11 cellular contexts compared by ENCODE assay signal in genomic region chr3:10017636-10018292, GRCh38. TPM values are rescaled to one million over a fixed set of nuclear protein-coding genes. Genes with fewer than 3 reads are reported as not detected.
DNase-seq lines count a peak whose midpoint lies in the region; ATAC-seq and TF ChIP-seq lines count a peak whose summit lies in the region.
"Had no signal": no experiment of that assay in that cellular context is flagged by ENCODE, and none has a peak within 500 bp of the region (broad histone marks: within the 10 kb centered on the region; RNA-seq: fewer than 3 reads in every experiment).

No MANE protein-coding gene starts in this region.

- intact Hi-C loops in CD4-positive, alpha-beta memory T cell (cut with micrococcal nuclease), result no loop called here

- H3K27me3 ChIP-seq in RWPE2 (ENCODE audit: insufficient read depth, poor library complexity, severe bottlenecking), result no peaks in the 10 kb centered on the region
- no peaks in the 10 kb centered on the region for H3K27me3 ChIP-seq in CD4-positive, alpha-beta memory T cell (ENCODE audit: insufficient read depth, low read length)

- no peak overlapping the region for H3K4me3 ChIP-seq in RWPE2 (ENCODE audit: severe bottlenecking)
- no peak overlapping the region for H3K4me3 ChIP-seq in epithelial cell of proximal tubule (ENCODE audit: low read depth, low read length)
- H3K4me3 ChIP-seq in CD4-positive, alpha-beta memory T cell (ENCODE audit: low read length in 2 of 2), result no peak overlapping the region

- H3K9me3 ChIP-seq in RWPE2 (ENCODE audit: severe bottlenecking), result no peaks in the 10 kb centered on the region
- no peaks in the 10 kb centered on the region for H3K9me3 ChIP-seq in CD4-positive, alpha-beta memory T cell (ENCODE audit: control insufficient read depth in 1 of 2, low read length in 2 of 2)

- no peak overlapping the region for H3K4me3 Mint-ChIP-seq in activated CD8-positive, alpha-beta memory T cell treated with anti-CD3 and anti-CD28 coated beads, Interleukin-2, amount 10 ng/mL, durations not matched to agents 7 days and 5 days
- no peak overlapping the region for H3K4me3 Mint-ChIP-seq in progenitor cell of endocrine pancreas (ENCODE audit: low read depth)
- H3K4me3 Mint-ChIP-seq in CD4-positive, alpha-beta memory T cell, result no peak overlapping the region
- H3K4me3 Mint-ChIP-seq: mesothelial cell of epicardium had no signal

- H3K36me3 Mint-ChIP-seq in activated CD8-positive, alpha-beta memory T cell treated with anti-CD3 and anti-CD28 coated beads, Interleukin-2, amount 10 ng/mL, durations not matched to agents 7 days and 5 days, result peaks cover 13% of the 10 kb centered on the region
- peaks cover 9% of the 10 kb centered on the region for H3K36me3 Mint-ChIP-seq in progenitor cell of endocrine pancreas (ENCODE audit: insufficient read depth)
- H3K36me3 Mint-ChIP-seq in CD4-positive, alpha-beta memory T cell, result peaks cover 11 to 32% of the 10 kb centered on the region in 2 donors

- DNase-seq in activated CD8-positive, alpha-beta memory T cell treated with anti-CD3 and anti-CD28 coated beads, Interleukin-2, amount 10 ng/mL, durations not matched to agents 7 days and 5 days, result peak; percentile 78
- DNase-seq in activated CD8-positive, alpha-beta memory T cell treated with anti-CD3 and anti-CD28 coated beads, Interleukin-2, amount 50 U/mL, for 4 hours, result no peak
- DNase-seq in RWPE2 (ENCODE audit: low spot score) (no peak), epithelial cell of proximal tubule (ENCODE audit: low read depth) (peak; percentile 31), DMS79 (lab: John Stamatoyannopoulos, UW) (no peak), progenitor cell of endocrine pancreas (ENCODE audit: low spot score, unreplicated experiment) (no peak)
- DNase-seq in stimulated activated CD8-positive, alpha-beta memory T cell treated with anti-CD3 and anti-CD28 coated beads, Interleukin-7, amount 100 ng/mL, for 48 hours (ENCODE audit: extremely low read depth in 1 of 2, low read depth in 1 of 2), result peak; percentile 65 to 85
- DNase-seq in CD4-positive, alpha-beta memory T cell, result no peak
- DNase-seq: erythroblast had no signal

- no peaks in the 10 kb centered on the region for H3K4me1 ChIP-seq in RWPE2 (ENCODE audit: insufficient read depth, poor library complexity, severe bottlenecking)
- H3K4me1 ChIP-seq in CD4-positive, alpha-beta memory T cell (ENCODE audit: insufficient read depth, low read length), result no peaks in the 10 kb centered on the region

- peaks cover 30% of the 10 kb centered on the region for H3K36me3 ChIP-seq in RWPE2 (ENCODE audit: low read depth)
- peaks cover 22% of the 10 kb centered on the region for H3K36me3 ChIP-seq in CD4-positive, alpha-beta memory T cell (ENCODE audit: insufficient read depth, low read length)

- POLR2A ChIA-PET in CD4-positive, alpha-beta memory T cell (lab: Charles Lee; ENCODE audit: partially characterized antibody), result no interaction called here

- H3K4me1 Mint-ChIP-seq in activated CD8-positive, alpha-beta memory T cell treated with anti-CD3 and anti-CD28 coated beads, Interleukin-2, amount 10 ng/mL, durations not matched to agents 7 days and 5 days, result peaks cover 22% of the 10 kb centered on the region
- H3K4me1 Mint-ChIP-seq in progenitor cell of endocrine pancreas (ENCODE audit: low read depth), result no peaks in the 10 kb centered on the region
- peaks cover 0 to 5% (median under 1%) of the 10 kb centered on the region in 4 donors for H3K4me1 Mint-ChIP-seq in CD4-positive, alpha-beta memory T cell

- no peak overlapping the region for H3K27ac ChIP-seq in RWPE2 (ENCODE audit: poor library complexity, severe bottlenecking)
- H3K27ac ChIP-seq in CD4-positive, alpha-beta memory T cell (ENCODE audit: low read depth, low read length), result no peak overlapping the region
- H3K27ac ChIP-seq: KMS-11 had no signal

- H3K27me3 Mint-ChIP-seq in activated CD8-positive, alpha-beta memory T cell treated with anti-CD3 and anti-CD28 coated beads, Interleukin-2, amount 10 ng/mL, durations not matched to agents 7 days and 5 days, result no peaks in the 10 kb centered on the region
- no peaks in the 10 kb centered on the region for H3K27me3 Mint-ChIP-seq in progenitor cell of endocrine pancreas
- H3K27me3 Mint-ChIP-seq in CD4-positive, alpha-beta memory T cell, result no peaks in the 10 kb centered on the region

- no peak for TF ChIP-seq CTCF in RWPE2 (IDR thresholded peaks at IDR 0.05; ENCODE audit: poor library complexity, severe bottlenecking)
- TF ChIP-seq CTCF in epithelial cell of proximal tubule (conservative IDR thresholded peaks at IDR 0.05; ENCODE audit: low read depth, low read length), result no peak
- no peak for TF ChIP-seq CTCF in progenitor cell of endocrine pancreas (IDR thresholded peaks at IDR 0.05; ENCODE audit: unreplicated experiment)

- CTCF ChIA-PET in activated CD8-positive, alpha-beta memory T cell treated with anti-CD3 and anti-CD28 coated beads, Interleukin-2, amount 10 ng/mL, durations not matched to agents 7 days and 5 days (lab: Charles Lee), result interaction anchor here (1.1 to 1.9 kb wide), 2 partner anchors 31 to 36 kb away, joined by 3 to 4 read pairs; partner anchors contain the start of gene EMC3
- CTCF ChIA-PET in CD4-positive, alpha-beta memory T cell (lab: Charles Lee; ENCODE audit: partially characterized antibody), result interaction anchor here (1.5 kb wide), 1 partner anchor 9 kb away, joined by 3 read pairs; no protein-coding TSS in a partner anchor

- no peaks in the 10 kb centered on the region for H3K9me3 Mint-ChIP-seq in activated CD8-positive, alpha-beta memory T cell treated with anti-CD3 and anti-CD28 coated beads, Interleukin-2, amount 10 ng/mL, durations not matched to agents 7 days and 5 days (ENCODE audit: low read depth)
- no peaks in the 10 kb centered on the region for H3K9me3 Mint-ChIP-seq in progenitor cell of endocrine pancreas (ENCODE audit: low read depth)
- no peaks in the 10 kb centered on the region for H3K9me3 Mint-ChIP-seq in CD4-positive, alpha-beta memory T cell
- H3K9me3 Mint-ChIP-seq: mesothelial cell of epicardium had no signal

- peak overlapping the region; percentile 6 for H3K27ac Mint-ChIP-seq in activated CD8-positive, alpha-beta memory T cell treated with anti-CD3 and anti-CD28 coated beads, Interleukin-2, amount 10 ng/mL, durations not matched to agents 7 days and 5 days
- no peak overlapping the region for H3K27ac Mint-ChIP-seq in progenitor cell of endocrine pancreas
- peak overlapping the region in 2 of 7 donors; percentile 7 to 64 for H3K27ac Mint-ChIP-seq in CD4-positive, alpha-beta memory T cell
- H3K27ac Mint-ChIP-seq: mesothelial cell of epicardium had no signal

- peak; percentile 61 for ATAC-seq in activated CD8-positive, alpha-beta memory T cell treated with anti-CD3 and anti-CD28 coated beads, Interleukin-2, amount 10 ng/mL, durations not matched to agents 7 days and 5 days
- peak; percentile 46; the same call in 2 of the 3 replicates for ATAC-seq in RWPE2 (ENCODE audit: low read depth)

RNA-seq across cellular contexts. Expression of gene FANCD2, which starts 8.5 kb away (rescaled TPM):
- total RNA-seq in activated CD8-positive, alpha-beta memory T cell treated with anti-CD3 and anti-CD28 coated beads, Interleukin-2, amount 10 ng/mL, durations not matched to agents 7 days and 5 days, result 100 to 1,000 TPM in 1 of 2 experiments, 10 to 100 TPM in 1; 75.1 to 109 TPM
- 25.9 and 40.7 TPM in 2 replicates for total RNA-seq in epithelial cell of proximal tubule
- total RNA-seq in progenitor cell of endocrine pancreas, result 26.6 and 27.1 TPM in 2 replicates
- 10 to 100 TPM; 28.1 to 28.3 TPM for total RNA-seq in CD4-positive, alpha-beta memory T cell
- 1 to 10 TPM; 5.3 TPM for polyA plus RNA-seq in CD4-positive, alpha-beta memory T cell

RNA-seq across cellular contexts. Expression of gene EMC3, which starts 31.1 kb away (rescaled TPM):
- total RNA-seq in activated CD8-positive, alpha-beta memory T cell treated with anti-CD3 and anti-CD28 coated beads, Interleukin-2, amount 10 ng/mL, durations not matched to agents 7 days and 5 days, result 10 to 100 TPM; 52.5 to 63.8 TPM
- total RNA-seq in epithelial cell of proximal tubule (32.1 and 51.0 TPM in 2 replicates), progenitor cell of endocrine pancreas (38.6 and 42.1 TPM in 2 replicates)
- 10 to 100 TPM; 33.4 to 37.9 TPM for total RNA-seq in CD4-positive, alpha-beta memory T cell
- 10 to 100 TPM; 76.5 to 76.8 TPM for polyA plus RNA-seq in CD4-positive, alpha-beta memory T cell

Comparison
In these comparisons a context has a peak if more than half of its experiments do, and no peak if none do; other contexts are left out.
1. DNase-seq: peak in activated CD8-positive, alpha-beta memory T cell treated with anti-CD3 and anti-CD28 coated beads, Interleukin-2, amount 10 ng/mL, durations not matched to agents 7 days and 5 days (single experiment), epithelial cell of proximal tubule (single experiment) and stimulated activated CD8-positive, alpha-beta memory T cell treated with anti-CD3 and anti-CD28 coated beads, Interleukin-7, amount 100 ng/mL, for 48 hours (2 of 2); none in activated CD8-positive, alpha-beta memory T cell treated with anti-CD3 and anti-CD28 coated beads, Interleukin-2, amount 50 U/mL, for 4 hours (single experiment), RWPE2 (single experiment), DMS79 (single experiment), progenitor cell of endocrine pancreas (single experiment) and CD4-positive, alpha-beta memory T cell (0 of 5).